Comparison of ENCODE assay signal across 3 cellular contexts in the genomic region with DNA sequence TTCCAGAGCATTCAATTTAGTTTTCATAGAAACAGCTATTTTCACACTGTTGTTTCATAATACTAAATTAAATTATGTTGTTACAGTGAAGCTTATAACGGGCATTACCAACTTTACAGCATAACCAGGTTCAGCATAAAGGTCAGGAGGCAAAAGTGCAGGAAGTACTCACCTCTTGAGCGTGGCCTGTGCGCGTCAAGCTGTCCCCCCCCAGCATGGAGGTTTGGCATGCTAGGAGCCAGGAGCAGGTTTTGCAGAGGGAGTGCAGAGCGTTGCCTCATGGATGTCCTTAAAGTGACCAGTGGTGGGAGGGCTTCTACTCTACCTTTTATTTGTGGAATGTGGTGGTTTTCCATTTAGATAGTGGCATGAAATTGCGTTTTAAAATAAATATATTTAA.
"Had no signal": no experiment of that assay in that cellular context is flagged by ENCODE, and none has a peak within 500 bp of the region (broad histone marks: within the 10 kb centered on the region; RNA-seq: fewer than 3 reads in every experiment).

No MANE protein-coding gene starts in this region.

- DNase-seq: GDM1, GF-D8 had no signal

- ATAC-seq: GM12878 had no signal

- H3K4me3 ChIP-seq: GM12878 had no signal
